Comparison of ENCODE assay signal across 13 cellular contexts in genomic region chr14:103828315-103828967, GRCh38. TPM values are rescaled to one million over a fixed set of nuclear protein-coding genes. Genes with fewer than 3 reads are reported as not detected.
DNase-seq lines count a peak whose midpoint lies in the region; ATAC-seq and TF ChIP-seq lines count a peak whose summit lies in the region.
"Had no signal": no experiment of that assay in that cellular context is flagged by ENCODE, and none has a peak within 500 bp of the region (broad histone marks: within the 10 kb centered on the region; RNA-seq: fewer than 3 reads in every experiment).

No MANE protein-coding gene starts in this region.

- peak overlapping the region; percentile 29 for H3K4me2 ChIP-seq in osteoblast (ENCODE audit: insufficient read depth, low read length)

- intact Hi-C loops in Calu3 (cut with micrococcal nuclease; ENCODE audit: unreplicated experiment): no loop called here

- H3K4me1 ChIP-seq in osteoblast (ENCODE audit: insufficient read depth, low read length): peaks cover 3% of the 10 kb centered on the region

- H3K4me3 Mint-ChIP-seq in Calu3 (ENCODE audit: low read depth, unreplicated experiment): no peak overlapping the region
- no peak overlapping the region for H3K4me3 Mint-ChIP-seq in stimulated activated memory B cell treated with anti-CD40 and anti-IgM and Interleukin-4, amounts not matched to agents 10 μg/mL and 1 μg/mL and 100 μg/mL, for 72 hours
- H3K4me3 Mint-ChIP-seq: activated B cell treated with CpG ODN at 0.5 μM for 24 hours; dendritic cell treated with granulocyte-macrophage colony-stimulating factor and Interleukin-4, amounts not matched to agents 40 ng/mL and 50 ng/mL, for 4 days had no signal

- H3K27ac Mint-ChIP-seq in Calu3 (ENCODE audit: unreplicated experiment): no peak overlapping the region
- no peak overlapping the region for H3K27ac Mint-ChIP-seq in stimulated activated memory B cell treated with anti-CD40 and anti-IgM and Interleukin-4, amounts not matched to agents 10 μg/mL and 1 μg/mL and 100 μg/mL, for 72 hours
- H3K27ac Mint-ChIP-seq: activated B cell treated with CpG ODN at 0.5 μM for 24 hours; dendritic cell treated with granulocyte-macrophage colony-stimulating factor and Interleukin-4, amounts not matched to agents 40 ng/mL and 50 ng/mL, for 4 days had no signal

- no peaks in the 10 kb centered on the region for H3K79me2 ChIP-seq in osteoblast (ENCODE audit: insufficient read depth, low read length)

- H3K4me3 ChIP-seq in MG63 (no peak overlapping the region), fibroblast of pulmonary artery (replicated peaks; ENCODE audit: low read depth, low read length) (no peak overlapping the region), osteoblast (ENCODE audit: insufficient read depth, low read length) (no peak overlapping the region)
- H3K4me3 ChIP-seq: mucosa of descending colon had no signal

- H3K4me1 Mint-ChIP-seq in Calu3 (ENCODE audit: low read depth, unreplicated experiment): peaks cover 31% of the 10 kb centered on the region
- H3K4me1 Mint-ChIP-seq in stimulated activated memory B cell treated with anti-CD40 and anti-IgM and Interleukin-4, amounts not matched to agents 10 μg/mL and 1 μg/mL and 100 μg/mL, for 72 hours: peaks cover 11% of the 10 kb centered on the region
- H3K4me1 Mint-ChIP-seq: activated B cell treated with CpG ODN at 0.5 μM for 24 hours had no signal

- peak; percentile 6 for DNase-seq in Calu3
- peak; percentile 62 for DNase-seq in MG63
- DNase-seq in fibroblast of pulmonary artery (ENCODE audit: low read depth): peak; percentile 66
- DNase-seq in osteoblast (ENCODE audit: insufficient read length, low spot score, missing footprints): no peak
- DNase-seq in COLO668 (lab: John Stamatoyannopoulos, UW; ENCODE audit: unreplicated experiment): no peak
- DNase-seq: activated B cell treated with CpG ODN at 0.5 μM for 24 hours, DMS53, SHP77 treated with DMSO at 0.1 percent for 48 hours had no signal

- H3K9me3 ChIP-seq in MG63 (no peaks in the 10 kb centered on the region), osteoblast (ENCODE audit: low read depth, low read length) (no peaks in the 10 kb centered on the region)
- H3K9me3 ChIP-seq: mucosa of descending colon had no signal

- no peak overlapping the region for H3K27ac ChIP-seq in osteoblast (ENCODE audit: low read depth, low read length)

- H3K36me3 ChIP-seq in MG63 (no peaks in the 10 kb centered on the region), osteoblast (ENCODE audit: insufficient read depth, low read length) (no peaks in the 10 kb centered on the region)

- BruUV-seq in Calu3 (replicated peaks; lab: Mats Ljungman, UMichigan): no TSS peak

- no peaks in the 10 kb centered on the region for H3K36me3 Mint-ChIP-seq in Calu3 (ENCODE audit: insufficient read depth, unreplicated experiment)
- H3K36me3 Mint-ChIP-seq in stimulated activated memory B cell treated with anti-CD40 and anti-IgM and Interleukin-4, amounts not matched to agents 10 μg/mL and 1 μg/mL and 100 μg/mL, for 72 hours: no peaks in the 10 kb centered on the region

- H3K27me3 Mint-ChIP-seq in Calu3 (ENCODE audit: unreplicated experiment): no peaks in the 10 kb centered on the region
- H3K27me3 Mint-ChIP-seq in stimulated activated memory B cell treated with anti-CD40 and anti-IgM and Interleukin-4, amounts not matched to agents 10 μg/mL and 1 μg/mL and 100 μg/mL, for 72 hours: no peaks in the 10 kb centered on the region
- H3K27me3 Mint-ChIP-seq: activated B cell treated with CpG ODN at 0.5 μM for 24 hours had no signal

- no peaks in the 10 kb centered on the region for H4K20me1 ChIP-seq in osteoblast (ENCODE audit: insufficient read depth, low read length)

- CTCF ChIA-PET in Calu3 (lab: Charles Lee): interaction anchor here (1.3 kb wide), 1 partner anchor 9 kb away, joined by 6 read pairs; no protein-coding TSS in a partner anchor

- TF ChIP-seq CTCF in Calu3 (IDR thresholded peaks at IDR 0.05; ENCODE audit: unreplicated experiment) (no peak), fibroblast of pulmonary artery (IDR thresholded peaks at IDR 0.05; ENCODE audit: low read length, missing control alignments) (no peak), osteoblast (IDR thresholded peaks at IDR 0.05; ENCODE audit: extremely low read depth, low read depth, low read length) (no peak)

- H3K27me3 ChIP-seq in MG63 (no peaks in the 10 kb centered on the region), osteoblast (ENCODE audit: insufficient read depth, low read length) (no peaks in the 10 kb centered on the region)

- ATAC-seq in stimulated activated memory B cell treated with anti-CD40 and anti-IgM and Interleukin-4, amounts not matched to agents 10 μg/mL and 1 μg/mL and 100 μg/mL, for 72 hours: no peak
- ATAC-seq in HG03045 (IDR thresholded peaks at IDR 0.05; ENCODE audit: unreplicated experiment) (no peak), GM19328 (IDR thresholded peaks at IDR 0.05; ENCODE audit: unreplicated experiment) (no peak)
- ATAC-seq: mucosa of descending colon had no signal

- H2AFZ ChIP-seq in osteoblast (ENCODE audit: low read length): peak overlapping the region; percentile 26

- no peaks in the 10 kb centered on the region for H3K9me3 Mint-ChIP-seq in Calu3 (ENCODE audit: low read depth, unreplicated experiment)
- no peaks in the 10 kb centered on the region for H3K9me3 Mint-ChIP-seq in stimulated activated memory B cell treated with anti-CD40 and anti-IgM and Interleukin-4, amounts not matched to agents 10 μg/mL and 1 μg/mL and 100 μg/mL, for 72 hours
- H3K9me3 Mint-ChIP-seq: activated B cell treated with CpG ODN at 0.5 μM for 24 hours; dendritic cell treated with granulocyte-macrophage colony-stimulating factor and Interleukin-4, amounts not matched to agents 40 ng/mL and 50 ng/mL, for 4 days had no signal

RNA-seq across cellular contexts. Expression of gene PPP1R13B, which starts 18.9 kb away (rescaled TPM):
- total RNA-seq in Calu3 (2022) (23.2 and 27.7 TPM in 2 replicates), osteoblast (3.3 and 4.4 TPM in 2 replicates)
- 2.4 and 5.6 TPM in 2 replicates for total RNA-seq in MG63 (2014; rRNA removed; shearing (Covaris generic); ENCODE audit: low replicate concordance)

Comparison
In these comparisons a context has a peak if more than half of its experiments do, and no peak if none do; other contexts are left out.
1. DNase-seq: peak in Calu3 (single experiment), MG63 (single experiment) and fibroblast of pulmonary artery (single experiment); none in osteoblast (single experiment) and COLO668 (single experiment).